In genomic region chr3:32646761-32647160, GRCh38 we compare ENCODE assay signal across 21 cellular contexts. TPM values are rescaled to one million over a fixed set of nuclear protein-coding genes. Genes with fewer than 3 reads are reported as not detected.
A peak's percentile ranks its signal among the peaks of the same experiment; 100 is the strongest.
DNase-seq lines count a peak whose midpoint lies in the region; ATAC-seq and TF ChIP-seq lines count a peak whose summit lies in the region.
"Had no signal": no experiment of that assay in that cellular context is flagged by ENCODE, and none has a peak within 500 bp of the region (broad histone marks: within the 10 kb centered on the region; RNA-seq: fewer than 3 reads in every experiment).

No MANE protein-coding gene starts in this region.

- no peak overlapping the region for H4K8ac ChIP-seq in neuronal stem cell (ENCODE audit: low read depth, low read length)

- no peak overlapping the region for H3K23ac ChIP-seq in neuronal stem cell (ENCODE audit: low read depth, low read length, poor library complexity)

- H3K4me2 ChIP-seq in smooth muscle cell (no peak overlapping the region), neuronal stem cell (ENCODE audit: insufficient read depth, low read length, poor library complexity, severe bottlenecking) (no peak overlapping the region)
- H3K4me2 ChIP-seq: BLaER1, KMS-11, PC-9 had no signal

- no peak for ATAC-seq in GM21528 (IDR thresholded peaks at IDR 0.05; ENCODE audit: low FRiP score, unreplicated experiment)

- DNase-seq in AG10803 (ENCODE audit: low read depth) (peak; percentile 17), HFF-Myc (ENCODE audit: extremely low read depth, low read depth) (peak; percentile 25), amniotic stem cell (lab: John Stamatoyannopoulos, UW) (peak; percentile 5), foreskin fibroblast (peak; percentile 14 to 66), smooth muscle cell (lab: John Stamatoyannopoulos, UW; ENCODE audit: unreplicated experiment) (no peak), neuronal stem cell (ENCODE audit: low spot score) (no peak), DMS153 treated with DMSO at 0.1 percent for 48 hours (lab: John Stamatoyannopoulos, UW; ENCODE audit: unreplicated experiment) (no peak)
- DNase-seq: CD4-positive, alpha-beta memory T cell; DMS153; H9; MV-4-11; NCI-H187; NCI-H2107; NCI-H2227 treated with DMSO at 0.1 percent for 48 hours; NCI-H510A treated with DMSO at 0.1 percent for 48 hours; PC-9; SW 1271 had no signal

- no peaks in the 10 kb centered on the region for H3F3A ChIP-seq in smooth muscle cell (ENCODE audit: low read depth)

- H3K18ac ChIP-seq in neuronal stem cell (ENCODE audit: low read length), result no peak overlapping the region

- no peak overlapping the region for H2BK12ac ChIP-seq in neuronal stem cell (ENCODE audit: low read length)

- H2BK120ac ChIP-seq in neuronal stem cell (ENCODE audit: low read depth, low read length), result no peak overlapping the region

- H3K14ac ChIP-seq in neuronal stem cell (ENCODE audit: low read length), result no peak overlapping the region

- no peak overlapping the region for H2BK5ac ChIP-seq in neuronal stem cell (ENCODE audit: low read length)

- H2BK15ac ChIP-seq in neuronal stem cell (ENCODE audit: low read length), result no peak overlapping the region

- no peaks in the 10 kb centered on the region for H3K27me3 ChIP-seq in smooth muscle cell (ENCODE audit: low read depth)
- H3K27me3 ChIP-seq in neuronal stem cell (ENCODE audit: control insufficient read depth in 3 of 3, insufficient read depth in 3 of 3, low read depth in 1 of 3, low read length in 3 of 3), result no peaks in the 10 kb centered on the region
- H3K27me3 ChIP-seq: BLaER1 had no signal

- 62% methylated on average over 1 of the region's 1 CpG for WGBS in smooth muscle cell (ENCODE audit: low lambda C conversion rate)
- no CpG with 5 or more reads among the region's 1 CpG for WGBS in neuronal stem cell (ENCODE audit: extremely low coverage in 2 of 2, insufficient read length in 2 of 2, insufficient replicate concordance in 1 of 2), 2 donors

- no peaks in the 10 kb centered on the region for H3K79me2 ChIP-seq in smooth muscle cell (ENCODE audit: low read depth)

- no peaks in the 10 kb centered on the region for H3K79me1 ChIP-seq in neuronal stem cell (ENCODE audit: low read depth, low read length)

- no peaks in the 10 kb centered on the region for H3K36me3 ChIP-seq in smooth muscle cell (ENCODE audit: low read depth)
- no peaks in the 10 kb centered on the region for H3K36me3 ChIP-seq in neuronal stem cell (replicated peaks in 1 of 2; ENCODE audit: control insufficient read depth in 2 of 2, insufficient read depth in 2 of 2, low read length in 2 of 2)
- H3K36me3 ChIP-seq: BLaER1 had no signal

- no peak overlapping the region for H3K4me3 ChIP-seq in AG10803 (ENCODE audit: low read length)
- no peak overlapping the region for H3K4me3 ChIP-seq in HFF-Myc (replicated peaks; ENCODE audit: low read depth, low read length)
- no peak overlapping the region for H3K4me3 ChIP-seq in foreskin fibroblast (ENCODE audit: low read depth in 1 of 2, low read length in 2 of 2)
- H3K4me3 ChIP-seq in smooth muscle cell, result no peak overlapping the region
- no peak overlapping the region for H3K4me3 ChIP-seq in neuronal stem cell (ENCODE audit: low read length in 2 of 2)
- H3K4me3 ChIP-seq: BLaER1, PC-9 had no signal

- H2AFZ ChIP-seq in smooth muscle cell (ENCODE audit: low read depth) (no peak overlapping the region), neuronal stem cell (ENCODE audit: low read length) (no peak overlapping the region)
- H2AFZ ChIP-seq: PC-9 had no signal

- TF ChIP-seq CTCF in AG10803 (conservative IDR thresholded peaks at IDR 0.05; ENCODE audit: low read length), result no peak
- TF ChIP-seq CTCF in HFF-Myc (IDR thresholded peaks at IDR 0.05; ENCODE audit: low read depth, low read length, missing control alignments), result no peak
- no peak for TF ChIP-seq CTCF in foreskin fibroblast (IDR thresholded peaks at IDR 0.05; ENCODE audit: low read depth, low read length)
- no peak for TF ChIP-seq CTCF in smooth muscle cell (IDR thresholded peaks at IDR 0.05; ENCODE audit: borderline replicate concordance, insufficient read depth, poor library complexity, severe bottlenecking)

- H4K91ac ChIP-seq in neuronal stem cell (ENCODE audit: low read depth, low read length, poor library complexity), result no peak overlapping the region

- H3K9ac ChIP-seq in smooth muscle cell (ENCODE audit: low read depth) (no peak overlapping the region), neuronal stem cell (ENCODE audit: low read depth, low read length, poor library complexity) (no peak overlapping the region)
- H3K9ac ChIP-seq: BLaER1, KMS-11 had no signal

- H3K4me1 ChIP-seq in smooth muscle cell (ENCODE audit: low read depth) (no peaks in the 10 kb centered on the region), neuronal stem cell (ENCODE audit: control insufficient read depth in 2 of 2, insufficient read depth in 1 of 2, low read depth in 1 of 2, low read length in 2 of 2) (no peaks in the 10 kb centered on the region)
- H3K4me1 ChIP-seq: BLaER1 had no signal

- H3K27ac ChIP-seq in smooth muscle cell (ENCODE audit: low read depth) (no peak overlapping the region), neuronal stem cell (replicated peaks; ENCODE audit: low read length) (no peak overlapping the region)
- H3K27ac ChIP-seq: BLaER1, HL-60, KMS-11, PC-9 had no signal

- H3K4ac ChIP-seq in neuronal stem cell (ENCODE audit: low read length), result no peak overlapping the region

- no peaks in the 10 kb centered on the region for H4K20me1 ChIP-seq in smooth muscle cell (ENCODE audit: low read depth)
- H4K20me1 ChIP-seq: BLaER1 had no signal

- H3K9me3 ChIP-seq in smooth muscle cell (replicated peaks; ENCODE audit: low read depth), result no peaks in the 10 kb centered on the region
- no peaks in the 10 kb centered on the region for H3K9me3 ChIP-seq in neuronal stem cell (replicated peaks in 1 of 2; ENCODE audit: control insufficient read depth in 2 of 2, insufficient read depth in 1 of 2, low read depth in 1 of 2, low read length in 2 of 2)

- H2AK5ac ChIP-seq in neuronal stem cell (ENCODE audit: low read depth, low read length), result no peak overlapping the region

RNA-seq across cellular contexts. Expression of gene CNOT10, which starts 38.2 kb away (rescaled TPM):
- 22.9 and 31.5 TPM in 2 replicates for total RNA-seq in smooth muscle cell
- 14.0 and 19.4 TPM in 2 replicates for polyA plus RNA-seq in smooth muscle cell
- 21.1 TPM for polyA plus RNA-seq in neuronal stem cell (2013, experiment 1 of 2)
- polyA plus RNA-seq in neuronal stem cell (2013, experiment 2 of 2), result 20.7 TPM

Comparison
In these comparisons a context has a peak if more than half of its experiments do, and no peak if none do; other contexts are left out.
1. DNase-seq: peak in AG10803 (single experiment), HFF-Myc (single experiment), amniotic stem cell (single experiment) and foreskin fibroblast (2 of 2); none in smooth muscle cell (single experiment), neuronal stem cell (single experiment) and DMS153 treated with DMSO at 0.1 percent for 48 hours (single experiment).